ENCODE assay signal across 26 cellular contexts in genomic region chr3:46710671-46711295, GRCh38. TPM values are rescaled to one million over a fixed set of nuclear protein-coding genes. Genes with fewer than 3 reads are reported as not detected.
DNase-seq lines count a peak whose midpoint lies in the region; ATAC-seq and TF ChIP-seq lines count a peak whose summit lies in the region.
"Had no signal": no experiment of that assay in that cellular context is flagged by ENCODE, and none has a peak within 500 bp of the region (broad histone marks: within the 10 kb centered on the region; RNA-seq: fewer than 3 reads in every experiment).

No MANE protein-coding gene starts in this region.

- H3K4me3 ChIP-seq in right cardiac atrium (ENCODE audit: low read length) (no peak overlapping the region), right atrium auricular region (no peak overlapping the region), coronary artery (no peak overlapping the region), gastroesophageal sphincter (no peak overlapping the region)
- H3K4me3 ChIP-seq: left lung, SK-N-MC, transverse colon had no signal

- H3K36me3 ChIP-seq in right atrium auricular region: no peaks in the 10 kb centered on the region
- H3K36me3 ChIP-seq in gastroesophageal sphincter: no peaks in the 10 kb centered on the region
- H3K36me3 ChIP-seq: left lung, transverse colon had no signal

- DNase-seq in right cardiac atrium (peak in 2 of 3 donors; percentile 13 to 39), right atrium auricular region (ENCODE audit: low spot score) (no peak), coronary artery (ENCODE audit: low spot score) (peak; percentile 68), posterior vena cava (ENCODE audit: low spot score) (peak; percentile 28), NCI-H2107 (lab: John Stamatoyannopoulos, UW) (no peak), GM10266 (ENCODE audit: extremely low spot score) (no peak)
- DNase-seq: central memory CD4-positive, alpha-beta T cell; DMS79 treated with DMSO at 0.1 percent for 48 hours; GOT3; Kasumi-1; left lung; mesendoderm; MV-4-11; NCI-H1694; NCI-H2171; NCI-H510A; stimulated activated CD4-positive, alpha-beta T cell treated with anti-CD3 and anti-CD28 coated beads, Interleukin-2, amount 100 ng/mL, for 24 hours; transverse colon had no signal

- H3K4me1 ChIP-seq in right cardiac atrium (ENCODE audit: control insufficient read depth, insufficient read depth, low read length) (no peaks in the 10 kb centered on the region), right atrium auricular region (no peaks in the 10 kb centered on the region), gastroesophageal sphincter (no peaks in the 10 kb centered on the region)
- H3K4me1 ChIP-seq: left lung, transverse colon had no signal

- no peak for TF ChIP-seq CTCF in right atrium auricular region (IDR thresholded peaks at IDR 0.05)
- no peak for TF ChIP-seq CTCF in coronary artery (IDR thresholded peaks at IDR 0.05)
- TF ChIP-seq CTCF in gastroesophageal sphincter (IDR thresholded peaks at IDR 0.05): no peak
- no peak for TF ChIP-seq CTCF in GM10266 (IDR thresholded peaks at IDR 0.05; ENCODE audit: control insufficient read depth, insufficient read depth, low read depth, missing control alignments)

- no peaks in the 10 kb centered on the region for H3K27me3 ChIP-seq in right cardiac atrium (ENCODE audit: control insufficient read depth, insufficient read depth)
- no peaks in the 10 kb centered on the region for H3K27me3 ChIP-seq in right atrium auricular region
- H3K27me3 ChIP-seq in gastroesophageal sphincter: peaks cover 5% of the 10 kb centered on the region
- H3K27me3 ChIP-seq: transverse colon had no signal

- no peak for TF ChIP-seq POLR2A in gastroesophageal sphincter (IDR thresholded peaks at IDR 0.05)

- H3K9me3 ChIP-seq in right cardiac atrium (ENCODE audit: control insufficient read depth, low read length) (no peaks in the 10 kb centered on the region), right atrium auricular region (no peaks in the 10 kb centered on the region), gastroesophageal sphincter (no peaks in the 10 kb centered on the region)
- H3K9me3 ChIP-seq: left lung, transverse colon had no signal

- TF ChIP-seq EP300 in gastroesophageal sphincter (IDR thresholded peaks at IDR 0.05): no peak

- 93% methylated on average over 6 of the region's 6 CpGs for WGBS in right cardiac atrium
- WGBS in gastroesophageal sphincter (ENCODE audit: low coverage in 1 of 2), 2 donors: 100% methylated on average over 1 of the region's 6 CpGs; no CpG with 5 or more reads in 1 of the 2 donors

- intact Hi-C loops in right cardiac atrium (cut with DNase I): loop anchor here in 1 of 4 donors (10.0 kb wide), 1 partner anchor 124 kb away; no protein-coding TSS in a partner anchor
- intact Hi-C loops in posterior vena cava (cut with DNase I): loop anchor here (5.0 to 10.0 kb wide), 2 partner anchors 284 to 1087 kb away; no protein-coding TSS in a partner anchor

- H3K27ac ChIP-seq in right cardiac atrium (ENCODE audit: low read length) (no peak overlapping the region), right atrium auricular region (no peak overlapping the region), coronary artery (no peak overlapping the region), gastroesophageal sphincter (no peak overlapping the region)
- H3K27ac ChIP-seq: C4-2B, left lung, RWPE1, SK-N-MC, transverse colon had no signal

- ATAC-seq in right cardiac atrium (no peak), gastroesophageal sphincter (no peak)
- ATAC-seq: left lung had no signal

RNA-seq across cellular contexts. Expression of gene PRSS50, which starts 6.9 kb away (rescaled TPM):
- total RNA-seq in right cardiac atrium (under 1 TPM in 2 of 4 donors, not detected in 2; 0.12 to 0.31 TPM), right atrium auricular region (under 1 TPM in 1 of 2 donors, not detected in 1; 0.12 TPM), posterior vena cava (not detected), gastroesophageal sphincter (under 1 TPM in 2 of 4 donors, not detected in 2; 0.31 to 0.54 TPM)
- polyA plus RNA-seq in right cardiac atrium: 0.14 TPM
- total RNA-seq: activated CD8-positive, alpha-beta memory T cell treated with anti-CD3 and anti-CD28 coated beads for 36 hours; activated naive CD8-positive, alpha-beta T cell treated with anti-CD3 and anti-CD28 coated beads, Interleukin-2, amount 10 ng/mL, durations not matched to agents 7 days and 5 days; dermis microvascular lymphatic vessel endothelial cell; HepG2 had no signal
- polyA plus RNA-seq: HepG2 had no signal

RNA-seq across cellular contexts. Expression of gene TMIE, which starts 9.6 kb away (rescaled TPM):
- total RNA-seq in right cardiac atrium (under 1 TPM; 0.40 to 0.76 (median 0.65) TPM), right atrium auricular region (not detected), posterior vena cava (1 to 10 TPM; 1.4 TPM), gastroesophageal sphincter (1 to 10 TPM in 1 of 4 donors, under 1 TPM in 2, not detected in 1; 0.15 to 1.4 (median 0.69) TPM)
- polyA plus RNA-seq in right cardiac atrium: 0.95 TPM
- total RNA-seq: HepG2, transverse colon had no signal
- polyA plus RNA-seq: HepG2 had no signal

RNA-seq across cellular contexts. Expression of gene ALS2CL, which starts 17.3 kb away (rescaled TPM):
- total RNA-seq in right cardiac atrium (10 to 100 TPM; 16.1 to 33.1 (median 19.0) TPM), right atrium auricular region (10 to 100 TPM in 1 of 2 donors, 1 to 10 TPM in 1; 8.3 to 12.5 TPM), posterior vena cava (10 to 100 TPM; 12.1 to 12.5 TPM), gastroesophageal sphincter (10 to 100 TPM in 1 of 4 donors, 1 to 10 TPM in 3; 4.8 to 10.4 (median 9.6) TPM)
- polyA plus RNA-seq in right cardiac atrium: 18.8 TPM
- total RNA-seq: HepG2 had no signal
- polyA plus RNA-seq: HepG2 had no signal

Comparison
In these comparisons a context has a peak if more than half of its experiments do, and no peak if none do; other contexts are left out.
1. DNase-seq: peak in right cardiac atrium (2 of 3), coronary artery (single experiment) and posterior vena cava (single experiment); none in right atrium auricular region (single experiment), NCI-H2107 (single experiment) and GM10266 (single experiment).